1 cellular context compared by ENCODE assay signal in the genomic region with DNA sequence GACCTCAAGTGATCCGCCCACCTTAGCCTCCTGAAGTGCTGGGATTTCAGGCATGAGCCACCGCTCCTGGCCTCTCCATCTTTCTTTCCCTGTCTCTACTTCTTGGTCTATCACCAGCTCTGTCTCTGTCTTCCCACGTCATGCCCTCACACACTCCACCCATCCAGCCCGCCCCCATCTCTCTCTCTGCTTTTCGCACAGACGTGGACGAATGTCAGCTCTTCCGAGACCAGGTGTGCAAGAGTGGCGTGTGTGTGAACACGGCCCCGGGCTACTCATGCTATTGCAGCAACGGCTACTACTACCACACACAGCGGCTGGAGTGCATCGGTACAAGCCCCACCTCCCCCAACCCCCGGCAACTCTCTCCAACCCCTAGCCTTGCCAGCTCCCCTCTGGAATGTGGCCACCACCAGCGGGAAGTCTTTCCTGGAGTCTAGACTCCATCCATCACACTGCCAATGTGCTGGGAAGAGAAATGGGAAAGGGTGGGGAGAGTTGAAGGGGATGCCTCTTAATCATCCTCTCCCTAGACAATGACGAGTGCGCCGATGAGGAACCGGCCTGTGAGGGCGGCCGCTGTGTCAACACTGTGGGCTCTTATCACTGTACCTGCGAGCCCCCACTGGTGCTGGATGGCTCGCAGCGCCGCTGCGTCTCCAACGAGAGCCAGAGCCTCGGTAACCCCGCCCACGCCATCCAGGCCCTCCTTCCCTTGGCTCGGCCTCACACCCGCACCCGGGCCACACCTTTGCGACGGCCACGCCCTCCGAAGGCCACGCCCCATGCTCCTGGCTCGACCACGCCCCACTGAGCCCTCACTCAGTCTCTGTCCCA.
TF ChIP-seq lines count a peak whose summit lies in the region.

No MANE protein-coding gene starts in this region.

TF ChIP-seq in HEK293, 187 proteins besides CTCF, POLR2A, EP300 and RAD21 (continued from another document):
- TF ChIP-seq KLF16 (tag by site-specific recombination; IDR thresholded peaks at IDR 0.05) (peak; percentile 62), SP3 (tag by site-specific recombination; IDR thresholded peaks at IDR 0.05) (peak; percentile 92), BCL11A (tag by site-specific recombination; IDR thresholded peaks at IDR 0.05; ENCODE audit: low read depth) (peak; percentile 63; the same call in 1 of the 2 replicates), HOXA7 (CRISPR knock-in tag; IDR thresholded peaks at IDR 0.05; ENCODE audit: borderline replicate concordance) (no peak), IKZF3 (tag by site-specific recombination; IDR thresholded peaks at IDR 0.05) (peak; percentile 98), ZBTB20 (tag by site-specific recombination; IDR thresholded peaks at IDR 0.05) (peak; percentile 64; the same call in 1 of the 2 replicates)
- TF ChIP-seq, protein P1, sequence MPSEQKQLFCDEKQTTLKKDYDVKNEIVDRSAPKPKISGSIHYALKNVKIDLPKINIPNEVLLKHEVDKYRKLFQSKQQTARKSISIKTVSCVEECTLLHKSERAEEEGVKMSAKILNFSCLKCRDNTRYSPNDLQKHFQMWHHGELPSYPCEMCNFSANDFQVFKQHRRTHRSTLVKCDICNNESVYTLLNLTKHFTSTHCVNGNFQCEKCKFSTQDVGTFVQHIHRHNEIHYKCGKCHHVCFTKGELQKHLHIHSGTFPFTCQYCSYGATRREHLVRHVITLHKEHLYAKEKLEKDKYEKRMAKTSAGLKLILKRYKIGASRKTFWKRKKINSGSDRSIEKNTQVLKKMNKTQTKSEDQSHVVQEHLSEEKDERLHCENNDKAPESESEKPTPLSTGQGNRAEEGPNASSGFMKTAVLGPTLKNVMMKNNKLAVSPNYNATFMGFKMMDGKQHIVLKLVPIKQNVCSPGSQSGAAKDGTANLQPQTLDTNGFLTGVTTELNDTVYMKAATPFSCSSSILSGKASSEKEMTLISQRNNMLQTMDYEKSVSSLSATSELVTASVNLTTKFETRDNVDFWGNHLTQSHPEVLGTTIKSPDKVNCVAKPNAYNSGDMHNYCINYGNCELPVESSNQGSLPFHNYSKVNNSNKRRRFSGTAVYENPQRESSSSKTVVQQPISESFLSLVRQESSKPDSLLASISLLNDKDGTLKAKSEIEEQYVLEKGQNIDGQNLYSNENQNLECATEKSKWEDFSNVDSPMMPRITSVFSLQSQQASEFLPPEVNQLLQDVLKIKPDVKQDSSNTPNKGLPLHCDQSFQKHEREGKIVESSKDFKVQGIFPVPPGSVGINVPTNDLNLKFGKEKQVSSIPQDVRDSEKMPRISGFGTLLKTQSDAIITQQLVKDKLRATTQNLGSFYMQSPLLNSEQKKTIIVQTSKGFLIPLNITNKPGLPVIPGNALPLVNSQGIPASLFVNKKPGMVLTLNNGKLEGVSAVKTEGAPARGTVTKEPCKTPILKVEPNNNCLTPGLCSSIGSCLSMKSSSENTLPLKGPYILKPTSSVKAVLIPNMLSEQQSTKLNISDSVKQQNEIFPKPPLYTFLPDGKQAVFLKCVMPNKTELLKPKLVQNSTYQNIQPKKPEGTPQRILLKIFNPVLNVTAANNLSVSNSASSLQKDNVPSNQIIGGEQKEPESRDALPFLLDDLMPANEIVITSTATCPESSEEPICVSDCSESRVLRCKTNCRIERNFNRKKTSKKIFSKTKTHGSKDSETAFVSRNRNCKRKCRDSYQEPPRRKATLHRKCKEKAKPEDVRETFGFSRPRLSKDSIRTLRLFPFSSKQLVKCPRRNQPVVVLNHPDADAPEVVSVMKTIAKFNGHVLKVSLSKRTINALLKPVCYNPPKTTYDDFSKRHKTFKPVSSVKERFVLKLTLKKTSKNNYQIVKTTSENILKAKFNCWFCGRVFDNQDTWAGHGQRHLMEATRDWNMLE (tag by site-specific recombination; conservative IDR thresholded peaks at IDR 0.05; ENCODE audit: low read depth), result peak; percentile 51; the same call in 1 of the 2 replicates
- TF ChIP-seq, protein P2, sequence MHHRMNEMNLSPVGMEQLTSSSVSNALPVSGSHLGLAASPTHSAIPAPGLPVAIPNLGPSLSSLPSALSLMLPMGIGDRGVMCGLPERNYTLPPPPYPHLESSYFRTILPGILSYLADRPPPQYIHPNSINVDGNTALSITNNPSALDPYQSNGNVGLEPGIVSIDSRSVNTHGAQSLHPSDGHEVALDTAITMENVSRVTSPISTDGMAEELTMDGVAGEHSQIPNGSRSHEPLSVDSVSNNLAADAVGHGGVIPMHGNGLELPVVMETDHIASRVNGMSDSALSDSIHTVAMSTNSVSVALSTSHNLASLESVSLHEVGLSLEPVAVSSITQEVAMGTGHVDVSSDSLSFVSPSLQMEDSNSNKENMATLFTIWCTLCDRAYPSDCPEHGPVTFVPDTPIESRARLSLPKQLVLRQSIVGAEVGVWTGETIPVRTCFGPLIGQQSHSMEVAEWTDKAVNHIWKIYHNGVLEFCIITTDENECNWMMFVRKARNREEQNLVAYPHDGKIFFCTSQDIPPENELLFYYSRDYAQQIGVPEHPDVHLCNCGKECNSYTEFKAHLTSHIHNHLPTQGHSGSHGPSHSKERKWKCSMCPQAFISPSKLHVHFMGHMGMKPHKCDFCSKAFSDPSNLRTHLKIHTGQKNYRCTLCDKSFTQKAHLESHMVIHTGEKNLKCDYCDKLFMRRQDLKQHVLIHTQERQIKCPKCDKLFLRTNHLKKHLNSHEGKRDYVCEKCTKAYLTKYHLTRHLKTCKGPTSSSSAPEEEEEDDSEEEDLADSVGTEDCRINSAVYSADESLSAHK (tag by site-specific recombination; IDR thresholded peaks at IDR 0.05), result peak; percentile 84
